In the genomic region with DNA sequence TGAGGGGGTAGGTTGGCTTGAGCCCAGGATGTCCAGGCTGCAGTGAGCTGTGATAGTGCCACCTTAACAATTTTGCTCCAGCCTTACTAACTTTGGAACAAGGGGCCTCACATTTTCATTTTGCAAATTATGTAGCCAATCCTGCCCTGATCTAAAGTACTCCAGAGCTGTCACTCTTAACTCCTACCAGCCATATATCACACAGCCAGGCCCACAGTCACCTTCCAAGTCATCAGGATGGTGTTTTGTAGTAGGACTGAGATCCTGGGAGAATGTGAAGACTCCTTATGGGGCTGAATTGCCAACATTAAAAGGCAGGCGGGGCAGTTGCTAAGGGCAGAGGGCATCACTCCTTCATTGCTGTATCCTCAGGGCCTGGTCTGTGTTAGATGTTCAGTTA, we compare ENCODE assay signal across 24 cellular contexts.
"Had no signal": no experiment of that assay in that cellular context is flagged by ENCODE, and none has a peak within 500 bp of the region (broad histone marks: within the 10 kb centered on the region; RNA-seq: fewer than 3 reads in every experiment).

No MANE protein-coding gene starts in this region.

- FAIRE-seq: bronchial epithelial cell, frontal cortex, kidney, pancreas, urothelium cell line had no signal

- H3K4me1 ChIP-seq: colonic mucosa had no signal

- H3K4me3 ChIP-seq: colonic mucosa, pancreas, prostate gland, tibial nerve had no signal

- DNase-seq: activated B cell treated with CpG ODN at 0.5 μM for 24 hours; activated CD4-positive, alpha-beta T cell treated with anti-CD3 and anti-CD28 coated beads, Interleukin-2, amount 50 U/mL, for 1 hour; activated CD8-positive, alpha-beta T cell treated with anti-CD3 and anti-CD28 coated beads for 36 hours; activated naive CD4-positive, alpha-beta T cell; activated T-cell treated with anti-CD3 and anti-CD28 coated beads, Interleukin-2, amount 50 U/mL, for 48 hours; anterior cingulate cortex; colonic mucosa; effector memory CD4-positive, alpha-beta T cell; hippocampal formation; kidney; left colon; mammary epithelial cell; naive B cell; nucleus accumbens; stimulated activated CD4-positive, alpha-beta T cell treated with anti-CD3 and anti-CD28 coated beads, Interleukin-15, amount 100 ng/mL, for 24 hours; stimulated activated CD4-positive, alpha-beta T cell treated with anti-CD3 and anti-CD28 coated beads, Interleukin-2, amount 100 ng/mL, for 24 hours; stimulated activated naive B cell treated with anti-CD40 and anti-IgM and Interleukin-4, amounts not matched to agents 10 μg/mL and 1 μg/mL and 100 μg/mL, for 72 hours had no signal

- H3K27me3 ChIP-seq: colonic mucosa, pancreas, tibial nerve had no signal

- ATAC-seq: activated CD8-positive, alpha-beta T cell treated with anti-CD3 and anti-CD28 coated beads for 36 hours; activated naive CD4-positive, alpha-beta T cell treated with anti-CD3 and anti-CD28 coated beads, Interleukin-2, amount 50 U/mL, for 72 hours; left colon; pancreas; stimulated activated naive B cell treated with anti-CD40 and anti-IgM and Interleukin-4, amounts not matched to agents 10 μg/mL and 1 μg/mL and 100 μg/mL, for 72 hours had no signal

- H3K27ac ChIP-seq: colonic mucosa, pancreas, prostate gland, tibial nerve had no signal

- H3K9me3 ChIP-seq: colonic mucosa, pancreas, prostate gland, tibial nerve had no signal

- H3K36me3 ChIP-seq: colonic mucosa, pancreas, prostate gland, tibial nerve had no signal
